13 cellular contexts compared by ENCODE assay signal in the genomic region with DNA sequence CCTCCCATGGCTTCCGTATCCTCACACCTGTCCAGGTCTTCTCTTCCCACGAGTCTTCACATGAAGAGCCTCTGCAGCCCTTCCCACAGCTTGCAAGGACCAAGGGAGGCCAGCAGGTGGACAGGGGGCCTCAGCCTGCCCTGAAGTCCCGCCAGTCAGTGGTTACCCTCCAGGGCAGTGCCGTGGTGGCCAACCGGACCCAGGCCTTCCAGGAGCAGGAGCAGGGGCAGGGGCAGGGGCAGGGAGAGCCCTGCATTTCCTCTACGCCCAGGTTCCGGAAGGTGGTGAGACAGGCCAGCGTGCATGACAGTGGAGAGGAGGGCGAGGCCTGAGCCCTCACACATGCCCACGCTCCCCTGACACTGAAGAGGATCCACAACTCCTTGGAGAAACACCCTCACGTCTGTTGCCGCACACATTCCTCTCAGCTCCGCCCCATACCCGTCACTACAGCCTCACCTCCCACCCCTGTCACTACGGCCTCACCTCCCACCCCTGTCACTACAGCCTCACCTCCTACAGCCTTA. TPM values are rescaled to one million over a fixed set of nuclear protein-coding genes. Genes with fewer than 3 reads are reported as not detected.
A peak's percentile ranks its signal among the peaks of the same experiment; 100 is the strongest.
DNase-seq lines count a peak whose midpoint lies in the region; ATAC-seq and TF ChIP-seq lines count a peak whose summit lies in the region.
"Had no signal": no experiment of that assay in that cellular context is flagged by ENCODE, and none has a peak within 500 bp of the region (broad histone marks: within the 10 kb centered on the region; RNA-seq: fewer than 3 reads in every experiment).

No MANE protein-coding gene starts in this region.

- CTCF ChIA-PET in Caco-2 (lab: Charles Lee) = interaction anchor here (0.7 to 1.9 kb wide), 5 partner anchors 9 to 71 kb away, joined by 3 to 13 read pairs (median 5); a partner anchor contains a TSS

- POLR2A ChIA-PET in Caco-2 (lab: Charles Lee) = no interaction called here

- TF ChIP-seq POLR2A in prostate gland (IDR thresholded peaks at IDR 0.05) = peak; percentile 27

- peak overlapping the region; percentile 96 for H3K27ac ChIP-seq in RWPE2 (ENCODE audit: poor library complexity, severe bottlenecking)
- H3K27ac ChIP-seq in effector memory CD4-positive, alpha-beta T cell (ENCODE audit: insufficient read depth, low read length, poor library complexity, severe bottlenecking) = peak overlapping the region; percentile 62
- H3K27ac ChIP-seq in prostate gland = peak overlapping the region; percentile 85 to 91
- H3K27ac ChIP-seq: KMS-11 had no signal

- TF ChIP-seq CTCF in Caco-2 (IDR thresholded peaks at IDR 0.05; ENCODE audit: insufficient read depth in 1 of 2, low read depth in 1 of 2, low read length in 1 of 2, severe bottlenecking in 1 of 2, unreplicated experiment in 1 of 2) (peak; percentile 6 to 47), RWPE2 (IDR thresholded peaks at IDR 0.05; ENCODE audit: poor library complexity, severe bottlenecking) (no peak), prostate gland (IDR thresholded peaks at IDR 0.05) (no peak)

- no peaks in the 10 kb centered on the region for H3K27me3 Mint-ChIP-seq in Caco-2 (ENCODE audit: insufficient read depth, unreplicated experiment)

- intact Hi-C loops in Caco-2 (cut with micrococcal nuclease; ENCODE audit: unreplicated experiment) = no loop called here
- intact Hi-C loops in prostate gland (cut with DNase I) = no loop called here

- peaks cover 22% of the 10 kb centered on the region for H3K36me3 Mint-ChIP-seq in Caco-2 (ENCODE audit: insufficient read depth, unreplicated experiment)

- H3K4me1 ChIP-seq in Caco-2 = peaks cover 21% of the 10 kb centered on the region
- H3K4me1 ChIP-seq in RWPE2 (ENCODE audit: insufficient read depth, poor library complexity, severe bottlenecking) = peaks cover 51% of the 10 kb centered on the region
- H3K4me1 ChIP-seq in effector memory CD4-positive, alpha-beta T cell (ENCODE audit: control insufficient read depth, insufficient read depth, low read length, poor library complexity, severe bottlenecking) = peaks cover 34% of the 10 kb centered on the region
- H3K4me1 ChIP-seq in prostate gland (replicated peaks) = peaks cover 9% of the 10 kb centered on the region

- WGBS in prostate gland = 67% methylated on average over 15 of the region's 15 CpGs

- DNase-seq in Caco-2 (peak in 1 of 2 experiments; percentile 49), RWPE2 (ENCODE audit: low spot score) (no peak), prostate gland (ENCODE audit: low spot score) (no peak), NCI-H1092 (lab: John Stamatoyannopoulos, UW) (no peak), NCI-H345 (lab: John Stamatoyannopoulos, UW) (no peak), NCI-H526 (lab: John Stamatoyannopoulos, UW) (no peak)
- DNase-seq in effector memory CD4-positive, alpha-beta T cell = no peak
- DNase-seq: activated CD4-positive, alpha-beta T cell treated with anti-CD3 and anti-CD28 coated beads for 1 hour; Calu3; NCI-H1694; NCI-H82 had no signal

- ATAC-seq in RWPE2 (ENCODE audit: low read depth) (peak; percentile 2; the same call in 1 of the 3 replicates), HG03442 (IDR thresholded peaks at IDR 0.05; ENCODE audit: unreplicated experiment) (no peak)

- H3K4me3 ChIP-seq in Caco-2 (ENCODE audit: low read depth, low read length) (no peak overlapping the region), RWPE2 (ENCODE audit: severe bottlenecking) (no peak overlapping the region), prostate gland (no peak overlapping the region)
- no peak overlapping the region for H3K4me3 ChIP-seq in effector memory CD4-positive, alpha-beta T cell (ENCODE audit: insufficient read depth, low read depth, low read length, poor library complexity, severe bottlenecking)

- no peak overlapping the region for H3K4me3 Mint-ChIP-seq in Caco-2 (ENCODE audit: unreplicated experiment)

- H3K4me1 Mint-ChIP-seq in Caco-2 (ENCODE audit: low read depth, unreplicated experiment) = peaks cover 19% of the 10 kb centered on the region

- no TSS peak for BruUV-seq in Caco-2 (replicated peaks; lab: Mats Ljungman, UMichigan)

- H3K9me3 ChIP-seq in Caco-2 (no peaks in the 10 kb centered on the region), RWPE2 (ENCODE audit: severe bottlenecking) (no peaks in the 10 kb centered on the region), prostate gland (no peaks in the 10 kb centered on the region)
- H3K9me3 ChIP-seq in effector memory CD4-positive, alpha-beta T cell (ENCODE audit: control insufficient read depth, low read length) = no peaks in the 10 kb centered on the region

- H3K27me3 ChIP-seq in Caco-2 (replicated peaks; ENCODE audit: control insufficient read depth, insufficient read depth, low read length) (no peaks in the 10 kb centered on the region), RWPE2 (ENCODE audit: insufficient read depth, poor library complexity, severe bottlenecking) (no peaks in the 10 kb centered on the region), prostate gland (replicated peaks; ENCODE audit: insufficient read depth) (no peaks in the 10 kb centered on the region)
- H3K27me3 ChIP-seq in effector memory CD4-positive, alpha-beta T cell (replicated peaks; ENCODE audit: control insufficient read depth, insufficient read depth, low read length, poor library complexity, severe bottlenecking) = no peaks in the 10 kb centered on the region

- H3K36me3 ChIP-seq in Caco-2 (ENCODE audit: control insufficient read depth, insufficient read depth, low read length) (peaks cover 4% of the 10 kb centered on the region), RWPE2 (ENCODE audit: low read depth) (peaks cover 48% of the 10 kb centered on the region), prostate gland (peaks cover 4 to 27% of the 10 kb centered on the region in 2 donors)
- peaks cover 6% of the 10 kb centered on the region for H3K36me3 ChIP-seq in effector memory CD4-positive, alpha-beta T cell (ENCODE audit: control insufficient read depth, insufficient read depth, low read length)

- no peaks in the 10 kb centered on the region for H3K9me3 Mint-ChIP-seq in Caco-2 (ENCODE audit: unreplicated experiment)

- H3K27ac Mint-ChIP-seq in Caco-2 (ENCODE audit: unreplicated experiment) = peak overlapping the region; percentile 4

RNA-seq across cellular contexts. Expression of a gene that starts 8.3 kb away (rescaled TPM):
- 81.2 and 89.6 TPM in 2 replicates for total RNA-seq in Caco-2 (2022)
- 100 to 1,000 TPM in 1 of 2 donors, 10 to 100 TPM in 1; 70.9 to 101 TPM for total RNA-seq in prostate gland

RNA-seq across cellular contexts. Expression of a gene that starts 22.5 kb away (rescaled TPM):
- 83.3 and 88.6 TPM in 2 replicates for total RNA-seq in Caco-2 (2022)
- 10 to 100 TPM; 35.9 to 75.3 TPM for total RNA-seq in prostate gland

RNA-seq across cellular contexts. Expression of a gene that starts 41.7 kb away (rescaled TPM):
- total RNA-seq in Caco-2 (2022) (29.8 and 30.8 TPM in 2 replicates), prostate gland (100 to 1,000 TPM in 1 of 2 donors, 10 to 100 TPM in 1; 95.1 to 145 TPM)

RNA-seq across cellular contexts. Expression of a gene that starts 45.3 kb away (rescaled TPM):
- 113 and 120 TPM in 2 replicates for total RNA-seq in Caco-2 (2022)
- 100 to 1,000 TPM; 102 to 111 TPM for total RNA-seq in prostate gland

Comparison
In these comparisons a context has a peak if more than half of its experiments do, and no peak if none do; other contexts are left out.
1. CTCF ChIP-seq: peak in Caco-2 (2 of 2); none in RWPE2 (single experiment) and prostate gland (0 of 4).
2. Peak in every context shown above with its lines, with median percentiles within 50 percentile points of each other: H3K27ac ChIP-seq.